In genomic region chr4:37780444-37781133, GRCh38 we compare ENCODE assay signal across 9 cellular contexts. TPM values are rescaled to one million over a fixed set of nuclear protein-coding genes. Genes with fewer than 3 reads are reported as not detected.
DNase-seq lines count a peak whose midpoint lies in the region; ATAC-seq and TF ChIP-seq lines count a peak whose summit lies in the region.
"Had no signal": no experiment of that assay in that cellular context is flagged by ENCODE, and none has a peak within 500 bp of the region (broad histone marks: within the 10 kb centered on the region; RNA-seq: fewer than 3 reads in every experiment).

No MANE protein-coding gene starts in this region.

- no peaks in the 10 kb centered on the region for H3K27me3 ChIP-seq in dorsolateral prefrontal cortex
- H3K27me3 ChIP-seq in psoas muscle (ENCODE audit: insufficient read depth in 3 of 3, low read length in 2 of 3) = no peaks in the 10 kb centered on the region

- H3K36me3 ChIP-seq in psoas muscle (ENCODE audit: insufficient read depth in 1 of 2, low read depth in 1 of 2) = no peaks in the 10 kb centered on the region

- H3K36me3 Mint-ChIP-seq in CD14-positive monocyte = no peaks in the 10 kb centered on the region

- no peak overlapping the region for H3K4me3 Mint-ChIP-seq in CD14-positive monocyte

- H3K4me3 ChIP-seq in NB4 (ENCODE audit: low read depth, low read length) = no peak overlapping the region
- H3K4me3 ChIP-seq in dorsolateral prefrontal cortex = no peak overlapping the region
- H3K4me3 ChIP-seq in psoas muscle = no peak overlapping the region
- H3K4me3 ChIP-seq: coronary artery had no signal

- 48 to 56% (median 51%) methylated on average over 4 of the region's 4 CpGs for WGBS in psoas muscle, 3 donors

- H3K27ac Mint-ChIP-seq in CD14-positive monocyte = peak overlapping the region in 5 of 7 donors; percentile 63 to 73 (median 70)

- H3K27ac ChIP-seq in dorsolateral prefrontal cortex (no peak overlapping the region), psoas muscle (no peak overlapping the region)
- H3K27ac ChIP-seq: coronary artery had no signal

- ATAC-seq in psoas muscle (no peak), HG03175 (IDR thresholded peaks at IDR 0.05; ENCODE audit: unreplicated experiment) (no peak)

- H3K9me3 ChIP-seq in psoas muscle = no peaks in the 10 kb centered on the region

- intact Hi-C loops in CD14-positive monocyte (cut with micrococcal nuclease) (loop anchor here in 1 of 2 donors (10.0 kb wide), 1 partner anchor 176 kb away; no protein-coding TSS in a partner anchor), dorsolateral prefrontal cortex (cut with DNase I) (loop anchor here in 1 of 2 donors (5.0 kb wide), 1 partner anchor 178 kb away; no protein-coding TSS in a partner anchor), psoas muscle (cut with DNase I) (no loop called here)

- no peaks in the 10 kb centered on the region for H3K27me3 Mint-ChIP-seq in CD14-positive monocyte (ENCODE audit: low read depth in 3 of 3)

- H3K9me3 Mint-ChIP-seq in CD14-positive monocyte = peaks cover 3 to 11% (median 4%) of the 10 kb centered on the region in 7 donors

- DNase-seq in CD14-positive monocyte (ENCODE audit: low spot score) (no peak), NB4 (ENCODE audit: low read depth) (peak; percentile 86), medulla oblongata (ENCODE audit: extremely low spot score) (peak; percentile 62), DMS 273 treated with DMSO at 0.1 percent for 48 hours (lab: John Stamatoyannopoulos, UW) (no peak), dorsolateral prefrontal cortex (no peak), psoas muscle (no peak)
- peak; percentile 34 for DNase-seq in activated naive CD4-positive, alpha-beta T cell treated with Interleukin-2 at 50 U/mL for 16 hours

- TF ChIP-seq CTCF in CD14-positive monocyte (IDR thresholded peaks at IDR 0.05) (peak; percentile 19), NB4 (IDR thresholded peaks at IDR 0.05; ENCODE audit: low read depth, low read length) (peak; percentile 56), dorsolateral prefrontal cortex (IDR thresholded peaks at IDR 0.05 in 54 of 56, conservative IDR thresholded peaks at IDR 0.05 in 2 of 56; ENCODE audit: low read depth in 1 of 56, partially characterized antibody in 56 of 56) (peak in 28 of 56 donors; percentile 11 to 52 (median 22)), psoas muscle (IDR thresholded peaks at IDR 0.05) (no peak)

- H3K4me1 Mint-ChIP-seq in CD14-positive monocyte = peaks cover 14% of the 10 kb centered on the region

- no peaks in the 10 kb centered on the region for H3K4me1 ChIP-seq in psoas muscle

- no peak for TF ChIP-seq POLR2A in NB4 (IDR thresholded peaks at IDR 0.05; ENCODE audit: extremely low read depth, insufficient read length)

RNA-seq across cellular contexts. Expression of gene PGM2, which starts 45.9 kb away (rescaled TPM):
- 10 to 100 TPM; 46.2 to 48.6 TPM for polyA plus RNA-seq in CD14-positive monocyte
- 10 to 100 TPM in 85 of 120 experiments, 1 to 10 TPM in 35; 6.9 to 19.6 (median 11.9) TPM for total RNA-seq in dorsolateral prefrontal cortex
- 1 to 10 TPM; 2.5 to 4.7 (median 4.0) TPM for total RNA-seq in psoas muscle
- 1 to 10 TPM; 1.1 to 1.8 (median 1.4) TPM for polyA plus RNA-seq in psoas muscle

Comparison
In these comparisons a context has a peak if more than half of its experiments do, and no peak if none do; other contexts are left out.
1. DNase-seq: peak in NB4 (single experiment), activated naive CD4-positive, alpha-beta T cell treated with Interleukin-2 at 50 U/mL for 16 hours (single experiment) and medulla oblongata (single experiment); none in CD14-positive monocyte (single experiment), DMS 273 treated with DMSO at 0.1 percent for 48 hours (single experiment), dorsolateral prefrontal cortex (0 of 10) and psoas muscle (0 of 2).